8 cellular contexts compared by ENCODE assay signal in genomic region chr9:124776952-124777645, GRCh38. TPM values are rescaled to one million over a fixed set of nuclear protein-coding genes. Genes with fewer than 3 reads are reported as not detected.
DNase-seq lines count a peak whose midpoint lies in the region; ATAC-seq and TF ChIP-seq lines count a peak whose summit lies in the region.

TSS of gene OLFML2A (plus strand) at chr9:124777133. CDS start at chr9:124777271, 138 bp downstream.

- H3F3A ChIP-seq in neural cell (ENCODE audit: insufficient read depth, low read length, poor library complexity, severe bottlenecking): no peaks in the 10 kb centered on the region

- no peaks in the 10 kb centered on the region for H3K9me3 Mint-ChIP-seq in WTC11

- H3K36me3 Mint-ChIP-seq in WTC11: no peaks in the 10 kb centered on the region

- no peak within 1 kb of the TSS for H2AFZ ChIP-seq in neural cell (ENCODE audit: low read depth, low read length)

- H3K9me2 ChIP-seq in neural cell (ENCODE audit: insufficient read depth, low read length): no peaks in the 10 kb centered on the region

- no peaks in the 10 kb centered on the region for H3K79me2 ChIP-seq in neural cell (replicated peaks; ENCODE audit: insufficient read depth, low read length)

- H3K4me2 ChIP-seq in neural cell (ENCODE audit: low read length): no peak within 1 kb of the TSS

- no peak within 1 kb of the TSS for H3K27ac ChIP-seq in neural cell (ENCODE audit: low read length)

- H3K27me3 ChIP-seq in neural cell (ENCODE audit: insufficient read depth, low read depth, low read length): peaks cover 22% of the 10 kb centered on the region

- H3K9ac ChIP-seq in neural cell (ENCODE audit: low read length): peak within 1 kb of the TSS; percentile 12

- H3K9me3 ChIP-seq in neural cell (ENCODE audit: low read length): no peaks in the 10 kb centered on the region

- TF ChIP-seq CTCF in WTC11 (IDR thresholded peaks at IDR 0.05) (peak; percentile 37; the same call in 1 of the 2 replicates), fibroblast of mammary gland (conservative IDR thresholded peaks at IDR 0.05; ENCODE audit: control insufficient read depth, insufficient read depth, low read depth, low read length) (no peak), neural cell (IDR thresholded peaks at IDR 0.05; ENCODE audit: poor library complexity, severe bottlenecking) (peak; percentile 69)

- no peak within 1 kb of the TSS for H3K27ac Mint-ChIP-seq in WTC11

- H3K36me3 ChIP-seq in neural cell (ENCODE audit: insufficient read depth, low read length): no peaks in the 10 kb centered on the region

- H4K20me1 ChIP-seq in neural cell (ENCODE audit: insufficient read depth): no peaks in the 10 kb centered on the region

- ATAC-seq in WTC11: peak; percentile 47
- no peak for ATAC-seq in GM18909 (IDR thresholded peaks at IDR 0.05; ENCODE audit: poor library complexity, unreplicated experiment)

- H3K4me3 Mint-ChIP-seq in WTC11: peak within 1 kb of the TSS; percentile 85

- DNase-seq in CD1c-positive myeloid dendritic cell (ENCODE audit: extremely low spot score): peak; percentile 40
- peak; percentile 44 for DNase-seq in HEK293T (ENCODE audit: extremely low spot score)
- DNase-seq in WTC11 (ENCODE audit: low spot score): peak; percentile 66
- peak; percentile 8 for DNase-seq in fibroblast of mammary gland (ENCODE audit: low read depth)
- DNase-seq in activated CD4-positive, CD25-positive, alpha-beta regulatory T cell (lab: John Stamatoyannopoulos, UW): no peak
- no peak for DNase-seq in Ammon's horn (ENCODE audit: low spot score)

- TF ChIP-seq EP300 in neural cell (conservative IDR thresholded peaks at IDR 0.05; ENCODE audit: poor library complexity, severe bottlenecking): no peak

- peak; percentile 29 for TF ChIP-seq RAD21 in neural cell (conservative IDR thresholded peaks at IDR 0.05)

- H3K4me3 ChIP-seq in fibroblast of mammary gland (ENCODE audit: control insufficient read depth, low read depth, low read length) (peak within 1 kb of the TSS; percentile 41), neural cell (ENCODE audit: low read length) (peak within 1 kb of the TSS; percentile 56)

- CTCF ChIA-PET in HEK293T (lab: Yijun Ruan, JAX): interaction anchor here (0.6 to 9.5 kb wide), 14 partner anchors 10 to 101 kb away, joined by 3 to 244 read pairs (median 4); partner anchors contain the start of gene WDR38
- CTCF ChIA-PET in WTC11 (lab: Charles Lee): interaction anchor here (0.6 to 12.2 kb wide), 39 partner anchors 8 to 597 kb away, joined by 3 to 935 read pairs (median 5); partner anchors contain the start of genes ARPC5L, RPL35 and WDR38

- peaks cover 35% of the 10 kb centered on the region for H3K4me1 Mint-ChIP-seq in WTC11

- peaks cover 30% of the 10 kb centered on the region for H3K27me3 Mint-ChIP-seq in WTC11 (ENCODE audit: low read depth)

- POLR2A ChIA-PET in HEK293T (lab: Yijun Ruan, JAX) (interaction anchor here (1.4 to 2.6 kb wide), 2 partner anchors 71 to 75 kb away, joined by 3 to 8 read pairs; no protein-coding TSS in a partner anchor), WTC11 (lab: Charles Lee) (interaction anchor here (0.8 to 1.4 kb wide), 4 partner anchors 17 to 91 kb away, joined by 3 to 6 read pairs (median 6); no protein-coding TSS in a partner anchor)

TF ChIP-seq in HEK293T, 16 proteins besides CTCF, POLR2A, EP300 and RAD21:
- TF ChIP-seq ARNT (IDR thresholded peaks at IDR 0.05) (peak; percentile 42; the same call in 1 of the 2 replicates), HDGF (IDR thresholded peaks at IDR 0.05; ENCODE audit: borderline replicate concordance) (no peak)

TF ChIP-seq in WTC11, 78 proteins besides CTCF, POLR2A, EP300 and RAD21 (continues in another document):
- peak; percentile 59; the same call in 1 of the 2 replicates for TF ChIP-seq E2F5 (CRISPR knock-in tag; IDR thresholded peaks at IDR 0.05)
- peak; percentile 19; the same call in 1 of the 2 replicates for TF ChIP-seq ZNF423 (CRISPR knock-in tag; IDR thresholded peaks at IDR 0.05)
- TF ChIP-seq CREM (CRISPR knock-in tag; IDR thresholded peaks at IDR 0.05): peak; percentile 40; the same call in 1 of the 2 replicates
- 0 out of 2 replicates have a peak, but pooled peaks have one; percentile 39 for TF ChIP-seq TP53 (CRISPR knock-in tag; IDR thresholded peaks at IDR 0.05)
- peak; percentile 67; the same call in 1 of the 2 replicates for TF ChIP-seq FOXP1 (CRISPR knock-in tag; IDR thresholded peaks at IDR 0.05; ENCODE audit: borderline replicate concordance)
- TF ChIP-seq SP1 (CRISPR knock-in tag; conservative IDR thresholded peaks at IDR 0.05): peak; percentile 59; the same call in 1 of the 2 replicates
- no peak for TF ChIP-seq PRRX2 (CRISPR knock-in tag; IDR thresholded peaks at IDR 0.05)
- TF ChIP-seq ZNF317 (CRISPR knock-in tag; IDR thresholded peaks at IDR 0.05; ENCODE audit: borderline replicate concordance, low read depth): no peak
- TF ChIP-seq AR (CRISPR knock-in tag; IDR thresholded peaks at IDR 0.05): no peak

TF ChIP-seq in neural cell, 6 proteins besides CTCF, POLR2A, EP300 and RAD21:
- TF ChIP-seq SMC3 (conservative IDR thresholded peaks at IDR 0.05; ENCODE audit: poor library complexity) (peak; percentile 45), MXI1 (conservative IDR thresholded peaks at IDR 0.05; ENCODE audit: poor library complexity, severe bottlenecking) (peak; percentile 35), POLR2AphosphoS5 (IDR thresholded peaks at IDR 0.05) (no peak)

RNA-seq across cellular contexts. Expression of gene OLFML2A, which starts in this region (rescaled TPM):
- 6.7 to 11.6 TPM (median 11.2 TPM) in 3 replicates for total RNA-seq in WTC11 (2021)
- polyA plus RNA-seq in neural cell: 0.15 and 0.48 TPM in 2 replicates
- polyA minus RNA-seq in neural cell: 0.46 and 0.49 TPM in 2 replicates

Comparison
In these comparisons a context has a peak if more than half of its experiments do, and no peak if none do; other contexts are left out.
1. DNase-seq: peak in CD1c-positive myeloid dendritic cell (single experiment), HEK293T (single experiment), WTC11 (single experiment) and fibroblast of mammary gland (single experiment); none in activated CD4-positive, CD25-positive, alpha-beta regulatory T cell (0 of 4) and Ammon's horn (single experiment).